ENCODE assay signal across 13 cellular contexts in the genomic region with DNA sequence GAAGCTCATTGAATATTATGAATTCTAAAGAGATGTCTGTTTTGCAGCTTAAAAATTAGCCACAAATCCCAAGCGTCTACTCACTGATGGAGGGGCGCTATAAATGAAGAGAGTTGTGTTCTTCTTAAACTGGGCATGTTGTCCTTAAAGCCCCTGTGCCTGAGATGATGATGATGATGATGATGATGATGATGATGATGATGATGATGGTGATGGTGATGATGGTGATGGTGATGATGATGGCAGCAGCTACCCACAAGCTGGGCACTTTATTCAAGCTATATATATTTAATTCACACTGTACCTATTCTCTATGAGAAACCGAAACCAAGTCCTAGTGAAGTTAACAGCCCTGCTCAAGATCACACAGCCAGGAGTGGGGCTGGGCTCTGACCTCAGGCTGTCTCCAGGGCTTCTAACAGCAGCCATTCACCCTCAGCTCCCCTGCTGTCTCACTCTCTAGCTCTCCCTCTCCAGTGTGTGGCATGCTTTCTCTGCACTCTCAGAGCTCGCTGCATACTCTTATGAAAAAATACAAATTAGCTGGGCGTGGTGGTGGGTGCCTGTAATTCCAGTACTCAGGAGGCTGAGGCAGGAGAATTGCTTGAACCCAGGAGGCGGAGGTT.
DNase-seq lines count a peak whose midpoint lies in the region; ATAC-seq and TF ChIP-seq lines count a peak whose summit lies in the region.
"Had no signal": no experiment of that assay in that cellular context is flagged by ENCODE, and none has a peak within 500 bp of the region (broad histone marks: within the 10 kb centered on the region; RNA-seq: fewer than 3 reads in every experiment).

No MANE protein-coding gene starts in this region.

- no peaks in the 10 kb centered on the region for H3K36me3 Mint-ChIP-seq in activated naive CD8-positive, alpha-beta T cell treated with anti-CD3 and anti-CD28 coated beads, Interleukin-2, amount 50 U/mL, for 24 hours (ENCODE audit: low read depth)

- no peaks in the 10 kb centered on the region for H3K27me3 ChIP-seq in trophoblast cell (ENCODE audit: insufficient read depth, low read length)
- no peaks in the 10 kb centered on the region for H3K27me3 ChIP-seq in foreskin keratinocyte

- H2BK120ac ChIP-seq in trophoblast cell (ENCODE audit: insufficient read depth, low read length, poor library complexity), result no peak overlapping the region

- no peak overlapping the region for H3K27ac Mint-ChIP-seq in activated naive CD8-positive, alpha-beta T cell treated with anti-CD3 and anti-CD28 coated beads, Interleukin-2, amount 50 U/mL, for 24 hours

- no peak overlapping the region for H4K12ac ChIP-seq in trophoblast cell (ENCODE audit: low read depth, low read length)

- H3K18ac ChIP-seq in trophoblast cell (ENCODE audit: low read length), result no peak overlapping the region

- no peak overlapping the region for H2AK5ac ChIP-seq in trophoblast cell (ENCODE audit: low read length)

- no peak for TF ChIP-seq CTCF in foreskin keratinocyte (conservative IDR thresholded peaks at IDR 0.05)

- no peak overlapping the region for H3K27ac ChIP-seq in trophoblast cell (ENCODE audit: low read depth, low read length)
- no peak overlapping the region for H3K27ac ChIP-seq in foreskin keratinocyte
- H3K27ac ChIP-seq: KMS-11, parathyroid adenoma had no signal

- H3K4me3 Mint-ChIP-seq in activated naive CD8-positive, alpha-beta T cell treated with anti-CD3 and anti-CD28 coated beads, Interleukin-2, amount 50 U/mL, for 24 hours, result no peak overlapping the region

- no peak overlapping the region for H2BK12ac ChIP-seq in trophoblast cell (ENCODE audit: low read length)

- peaks cover 48% of the 10 kb centered on the region for H3K4me1 Mint-ChIP-seq in activated naive CD8-positive, alpha-beta T cell treated with anti-CD3 and anti-CD28 coated beads, Interleukin-2, amount 50 U/mL, for 24 hours

- no peaks in the 10 kb centered on the region for H3K27me3 Mint-ChIP-seq in activated naive CD8-positive, alpha-beta T cell treated with anti-CD3 and anti-CD28 coated beads, Interleukin-2, amount 50 U/mL, for 24 hours

- no peak overlapping the region for H3K4ac ChIP-seq in trophoblast cell (ENCODE audit: low read depth, low read length)

- no peak overlapping the region for H3K23ac ChIP-seq in trophoblast cell (ENCODE audit: low read length)

- no peak overlapping the region for H2AFZ ChIP-seq in trophoblast cell (ENCODE audit: insufficient read depth, low read length, poor library complexity)
- H2AFZ ChIP-seq: parathyroid adenoma had no signal

- peak overlapping the region; percentile 13 for H3K4me2 ChIP-seq in trophoblast cell (ENCODE audit: low read length)
- H3K4me2 ChIP-seq: KMS-11 had no signal

- H4K91ac ChIP-seq in trophoblast cell (ENCODE audit: low read depth, low read length), result no peak overlapping the region

- H3K4me1 ChIP-seq in trophoblast cell (ENCODE audit: control insufficient read depth in 1 of 2, insufficient read depth in 2 of 2, low read length in 2 of 2), result peaks cover 0 to 3% of the 10 kb centered on the region in 2 experiments
- H3K4me1 ChIP-seq in foreskin keratinocyte, result peaks cover 4% of the 10 kb centered on the region
- H3K4me1 ChIP-seq: parathyroid adenoma had no signal

- H3K36me3 ChIP-seq in trophoblast cell (ENCODE audit: control insufficient read depth in 1 of 2, insufficient read depth in 2 of 2, low read length in 2 of 2), result no peaks in the 10 kb centered on the region

- DNase-seq in activated CD4-positive, alpha-beta T cell treated with anti-CD3 and anti-CD28 coated beads for 48 hours, result peak; percentile 17
- no peak for DNase-seq in activated CD4-positive, alpha-beta T cell treated with anti-CD3 and anti-CD28 coated beads, Interleukin-2, amount 50 U/mL, for 4 hours
- peak; percentile 76 for DNase-seq in NCI-H2107 treated with DMSO at 0.1 percent for 48 hours (lab: John Stamatoyannopoulos, UW; ENCODE audit: unreplicated experiment)
- no peak for DNase-seq in activated naive CD8-positive, alpha-beta T cell treated with anti-CD3 and anti-CD28 coated beads, Interleukin-2, amount 50 U/mL, for 24 hours
- no peak for DNase-seq in trophoblast cell
- DNase-seq in foreskin keratinocyte, result no peak
- DNase-seq: activated T-cell treated with anti-CD3 and anti-CD28 coated beads, Interleukin-2, amount 50 U/mL, for 48 hours; stimulated activated CD4-positive, alpha-beta T cell treated with anti-CD3 and anti-CD28 coated beads, Interleukin-4, amount 100 ng/mL, for 1 hour had no signal

- WGBS in trophoblast cell (ENCODE audit: extremely low coverage, insufficient coverage, insufficient read length), result no CpG with 5 or more reads among the region's 6 CpGs

- H3K79me1 ChIP-seq in trophoblast cell (ENCODE audit: low read length), result no peaks in the 10 kb centered on the region

- H3K9me3 Mint-ChIP-seq in activated naive CD8-positive, alpha-beta T cell treated with anti-CD3 and anti-CD28 coated beads, Interleukin-2, amount 50 U/mL, for 24 hours, result no peaks in the 10 kb centered on the region

- no peaks in the 10 kb centered on the region for H3K79me2 ChIP-seq in trophoblast cell (ENCODE audit: control insufficient read depth, insufficient read depth, low read length, poor library complexity)
- H3K79me2 ChIP-seq: parathyroid adenoma had no signal

- ATAC-seq in activated naive CD8-positive, alpha-beta T cell treated with anti-CD3 and anti-CD28 coated beads, Interleukin-2, amount 50 U/mL, for 24 hours, result peak; percentile 29
- ATAC-seq in GM18519 (IDR thresholded peaks at IDR 0.05; ENCODE audit: low FRiP score, unreplicated experiment) (no peak), GM21619 (IDR thresholded peaks at IDR 0.05; ENCODE audit: unreplicated experiment) (no peak), foreskin keratinocyte (no peak)
- ATAC-seq: left lobe of liver had no signal

- no peak overlapping the region for H3K14ac ChIP-seq in trophoblast cell (ENCODE audit: low read length)

- H3K9me3 ChIP-seq in trophoblast cell (ENCODE audit: insufficient read depth, low read depth, low read length), result peaks cover 3% of the 10 kb centered on the region

- no peak overlapping the region for H2BK5ac ChIP-seq in trophoblast cell (ENCODE audit: low read depth, low read length, poor library complexity)

- no peak overlapping the region for H3K9ac ChIP-seq in trophoblast cell (ENCODE audit: low read length)
- H3K9ac ChIP-seq: KMS-11, parathyroid adenoma had no signal

- H4K8ac ChIP-seq in trophoblast cell (ENCODE audit: low read depth, low read length), result no peak overlapping the region

- no peak overlapping the region for H3K4me3 ChIP-seq in trophoblast cell (ENCODE audit: low read depth, low read length)

Comparison
In these comparisons a context has a peak if more than half of its experiments do, and no peak if none do; other contexts are left out.
1. DNase-seq: peak in activated CD4-positive, alpha-beta T cell treated with anti-CD3 and anti-CD28 coated beads for 48 hours (single experiment) and NCI-H2107 treated with DMSO at 0.1 percent for 48 hours (single experiment); none in activated CD4-positive, alpha-beta T cell treated with anti-CD3 and anti-CD28 coated beads, Interleukin-2, amount 50 U/mL, for 4 hours (0 of 2), activated naive CD8-positive, alpha-beta T cell treated with anti-CD3 and anti-CD28 coated beads, Interleukin-2, amount 50 U/mL, for 24 hours (single experiment), trophoblast cell (0 of 2) and foreskin keratinocyte (0 of 2).